ENCODE assay signal across 8 cellular contexts in the genomic region with DNA sequence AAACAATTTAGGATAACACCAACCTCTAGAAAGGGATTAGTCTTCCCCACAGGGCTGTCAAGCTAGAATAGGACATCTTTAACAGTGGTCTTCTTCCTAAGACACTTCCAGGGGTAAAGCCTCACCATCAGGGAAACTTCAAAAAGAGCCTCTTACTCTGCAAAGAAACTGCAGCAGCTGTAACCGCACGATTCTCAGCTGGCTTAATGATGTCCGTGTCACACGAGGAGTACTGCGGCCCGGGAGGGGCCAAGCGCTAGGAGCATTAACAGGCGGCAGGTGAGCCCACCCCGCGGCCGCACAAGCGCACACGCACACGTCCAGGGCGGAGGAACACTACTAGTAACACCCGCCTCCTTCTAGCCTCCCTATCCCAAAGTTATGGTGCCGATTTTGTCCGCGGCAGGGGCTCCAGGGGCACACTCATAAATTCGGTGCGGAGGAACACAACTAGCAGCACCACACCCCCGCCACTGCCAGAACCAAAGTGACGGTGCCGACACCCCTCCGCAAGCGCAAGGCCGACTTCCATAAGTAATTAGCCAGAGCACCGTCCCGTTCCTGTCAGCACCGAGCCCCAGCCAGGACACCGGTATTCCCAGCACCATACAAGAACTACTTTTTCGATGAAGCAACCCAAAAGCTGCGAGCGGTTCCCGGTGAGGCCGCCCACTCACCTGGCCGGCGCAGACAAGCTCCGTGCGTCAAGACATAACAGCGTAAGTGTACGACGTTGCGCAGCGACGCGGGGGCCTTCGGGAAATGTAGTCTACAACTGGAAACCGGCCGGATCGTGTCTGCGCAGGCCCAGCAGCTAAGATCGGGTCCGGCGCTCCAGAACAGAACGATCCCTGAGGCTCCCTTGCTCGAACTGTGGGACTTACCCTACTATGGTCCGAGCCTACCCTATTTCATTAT. TPM values are rescaled to one million over a fixed set of nuclear protein-coding genes. Genes with fewer than 3 reads are reported as not detected.
DNase-seq lines count a peak whose midpoint lies in the region; ATAC-seq and TF ChIP-seq lines count a peak whose summit lies in the region.

A gene (plus strand): TSS at position 813 of the 918 bp plus-strand sequence. CDS start 3,572 bp downstream, outside the sequence.
A gene (minus strand): TSS at position 729 of the 918 bp plus-strand sequence. CDS start 8,116 bp downstream, outside the sequence.

- peak within 1 kb of the TSS; percentile 92 for H3K27ac Mint-ChIP-seq in activated CD8-positive, alpha-beta T cell treated with anti-CD3 and anti-CD28 coated beads, Interleukin-2, amount 10 ng/mL, durations not matched to agents 7 days and 5 days

- TF ChIP-seq CTCF in BJ (IDR thresholded peaks at IDR 0.05; ENCODE audit: insufficient read depth, low read depth, low read length) (no peak), lower leg skin (IDR thresholded peaks at IDR 0.05) (no peak)

- H3K4me3 ChIP-seq in BJ (ENCODE audit: low read depth, low read length) (peak within 1 kb of the TSS; percentile 89), lower leg skin (ENCODE audit: low read depth, poor library complexity, severe bottlenecking) (peak within 1 kb of the TSS; percentile 73)

- peak within 1 kb of the TSS; percentile 86 for H3K4me3 Mint-ChIP-seq in activated CD8-positive, alpha-beta T cell treated with anti-CD3 and anti-CD28 coated beads, Interleukin-2, amount 10 ng/mL, durations not matched to agents 7 days and 5 days

- TF ChIP-seq POLR2A in lower leg skin (IDR thresholded peaks at IDR 0.05), result no peak

- 0 to 1% methylated on average over 47 to 49 of the region's 58 CpGs for WGBS in lower leg skin, 2 donors

- peaks cover 23% of the 10 kb centered on the region for H3K36me3 Mint-ChIP-seq in activated CD8-positive, alpha-beta T cell treated with anti-CD3 and anti-CD28 coated beads, Interleukin-2, amount 10 ng/mL, durations not matched to agents 7 days and 5 days (ENCODE audit: low read depth)

- ATAC-seq in GM19324 (IDR thresholded peaks at IDR 0.05; ENCODE audit: low FRiP score, unreplicated experiment) (peak; percentile 93), HG03469 (IDR thresholded peaks at IDR 0.05; ENCODE audit: unreplicated experiment) (peak; percentile 92)
- ATAC-seq in activated CD8-positive, alpha-beta T cell treated with anti-CD3 and anti-CD28 coated beads, Interleukin-2, amount 10 ng/mL, durations not matched to agents 7 days and 5 days, result peak; percentile 98

- DNase-seq in BJ (ENCODE audit: low read depth), result peak; percentile 67
- peak; percentile 99 for DNase-seq in NCI-H748 (lab: John Stamatoyannopoulos, UW; ENCODE audit: unreplicated experiment)
- DNase-seq in activated CD8-positive, alpha-beta T cell treated with anti-CD3 and anti-CD28 coated beads, Interleukin-2, amount 10 ng/mL, durations not matched to agents 7 days and 5 days, result peak; percentile 95
- DNase-seq in ecto neural progenitor cell (ENCODE audit: low spot score), result peak; percentile 93
- peak; percentile 94 to 99 for DNase-seq in lower leg skin (ENCODE audit: low spot score in 2 of 2)
- DNase-seq in stimulated activated CD4-positive, alpha-beta T cell treated with anti-CD3 and anti-CD28 coated beads, Interleukin-4, amount 100 ng/mL, for 4 hours, result peak; percentile 88 to 94

- H3K27me3 ChIP-seq in BJ (ENCODE audit: control insufficient read depth, insufficient read depth, low read length), result no peaks in the 10 kb centered on the region

- H3K36me3 ChIP-seq in BJ (ENCODE audit: control insufficient read depth, insufficient read depth, low read length), result no peaks in the 10 kb centered on the region

- POLR2A ChIA-PET in BJ (lab: Charles Lee), result no interaction called here
- POLR2A ChIA-PET in activated CD8-positive, alpha-beta T cell treated with anti-CD3 and anti-CD28 coated beads, Interleukin-2, amount 10 ng/mL, durations not matched to agents 7 days and 5 days (lab: Charles Lee), result interaction anchor here (0.6 to 1.6 kb wide), 10 partner anchors 14 to 747 kb away, joined by 3 to 9 read pairs (median 3); a partner anchor contains a TSS

- intact Hi-C loops in lower leg skin (cut with DNase I; ENCODE audit: low total_unique reads), result no loop called here

- H3K9me3 Mint-ChIP-seq in activated CD8-positive, alpha-beta T cell treated with anti-CD3 and anti-CD28 coated beads, Interleukin-2, amount 10 ng/mL, durations not matched to agents 7 days and 5 days (ENCODE audit: insufficient read depth), result peaks cover 32% of the 10 kb centered on the region

- CTCF ChIA-PET in BJ (lab: Yijun Ruan, JAX), result interaction anchor here (0.9 to 1.7 kb wide), 2 partner anchors 11 to 224 kb away, joined by 3 to 4 read pairs; a partner anchor contains a TSS
- CTCF ChIA-PET in activated CD8-positive, alpha-beta T cell treated with anti-CD3 and anti-CD28 coated beads, Interleukin-2, amount 10 ng/mL, durations not matched to agents 7 days and 5 days (lab: Charles Lee), result interaction anchor here (0.9 to 1.2 kb wide), 3 partner anchors 21 to 421 kb away, joined by 3 read pairs; no protein-coding TSS in a partner anchor

- H3K4me1 Mint-ChIP-seq in activated CD8-positive, alpha-beta T cell treated with anti-CD3 and anti-CD28 coated beads, Interleukin-2, amount 10 ng/mL, durations not matched to agents 7 days and 5 days (ENCODE audit: low read depth), result peaks cover 16% of the 10 kb centered on the region

- no peaks in the 10 kb centered on the region for H3K27me3 Mint-ChIP-seq in activated CD8-positive, alpha-beta T cell treated with anti-CD3 and anti-CD28 coated beads, Interleukin-2, amount 10 ng/mL, durations not matched to agents 7 days and 5 days (ENCODE audit: low read depth)

RNA-seq across cellular contexts. Expression of the first gene that starts in this region (rescaled TPM):
- polyA plus RNA-seq in BJ (2011; rRNA removed), result 0.58 and 0.65 TPM in 2 replicates
- 0.43 TPM in 1 of 2 replicates, not detected in the other for polyA minus RNA-seq in BJ (2011; rRNA and poly(A)+ RNA removed)
- total RNA-seq in activated CD8-positive, alpha-beta T cell treated with anti-CD3 and anti-CD28 coated beads, Interleukin-2, amount 10 ng/mL, durations not matched to agents 7 days and 5 days, result 1 to 10 TPM; 1.2 to 1.4 TPM
- 1 to 10 TPM; 1.0 to 6.9 (median 2.0) TPM for total RNA-seq in lower leg skin

RNA-seq across cellular contexts. Expression of the second gene that starts in this region (rescaled TPM):
- 1.0 and 1.3 TPM in 2 replicates for polyA plus RNA-seq in BJ (2011; rRNA removed)
- polyA minus RNA-seq in BJ (2011; rRNA and poly(A)+ RNA removed), result 1.1 and 6.4 TPM in 2 replicates
- total RNA-seq in activated CD8-positive, alpha-beta T cell treated with anti-CD3 and anti-CD28 coated beads, Interleukin-2, amount 10 ng/mL, durations not matched to agents 7 days and 5 days, result 1 to 10 TPM; 2.2 to 3.7 TPM
- total RNA-seq in lower leg skin, result 1 to 10 TPM; 3.3 to 6.6 (median 4.5) TPM

Comparison
In these comparisons a context has a peak if more than half of its experiments do, and no peak if none do; other contexts are left out.
1. Peak in every context shown above with its lines: DNase-seq, ATAC-seq and H3K4me3 ChIP-seq.